ENCODE assay signal across 16 cellular contexts in the genomic region with DNA sequence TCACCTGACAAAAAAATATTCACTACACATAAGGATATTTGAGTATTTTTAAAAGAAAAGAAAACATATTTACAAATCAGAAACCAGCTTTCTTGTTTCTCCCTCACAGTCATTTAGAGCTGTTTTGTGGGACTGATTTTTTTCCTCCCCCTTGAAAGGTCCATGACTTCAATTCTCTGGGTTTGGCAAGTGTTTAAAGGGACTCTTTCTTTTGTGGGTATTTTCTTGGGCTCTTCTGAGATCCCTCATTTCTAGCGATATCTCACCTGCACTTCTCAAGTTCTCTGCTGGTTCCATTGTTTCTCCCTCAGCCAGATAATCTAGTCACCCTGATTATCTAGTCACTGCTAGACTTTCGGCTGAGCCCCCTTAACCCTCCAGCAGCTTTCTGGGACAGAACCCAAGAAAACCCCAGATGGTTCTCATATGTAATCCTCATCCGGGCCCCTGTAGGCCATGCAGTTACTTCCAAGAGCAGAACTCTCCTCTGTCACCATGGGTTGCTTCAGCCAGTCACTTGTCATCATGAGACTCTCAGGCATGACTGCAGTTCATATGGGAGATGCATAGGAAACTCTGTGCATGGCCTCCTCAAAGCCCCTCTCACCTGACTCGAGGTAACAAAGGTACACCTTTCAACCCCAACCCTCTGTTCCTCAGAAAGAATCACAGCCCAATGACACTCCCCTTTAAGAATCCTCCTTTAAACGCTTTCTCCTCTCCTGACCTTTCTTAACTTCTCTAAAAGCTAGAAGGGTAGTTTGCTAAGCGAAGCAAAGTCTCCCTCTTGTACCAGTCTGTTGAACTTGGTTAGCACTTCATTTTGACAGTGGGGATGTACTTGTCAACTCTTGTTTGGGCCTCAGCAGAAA. TPM values are rescaled to one million over a fixed set of nuclear protein-coding genes. Genes with fewer than 3 reads are reported as not detected.
DNase-seq lines count a peak whose midpoint lies in the region; ATAC-seq and TF ChIP-seq lines count a peak whose summit lies in the region.
"Had no signal": no experiment of that assay in that cellular context is flagged by ENCODE, and none has a peak within 500 bp of the region (broad histone marks: within the 10 kb centered on the region; RNA-seq: fewer than 3 reads in every experiment).

No MANE protein-coding gene starts in this region.

- no peaks in the 10 kb centered on the region for H3K36me3 ChIP-seq in spleen
- H3K36me3 ChIP-seq: suprapubic skin had no signal

- POLR2A ChIA-PET in activated CD4-positive, alpha-beta T cell treated with anti-CD3 and anti-CD28 coated beads for 36 hours (lab: Charles Lee) = no interaction called here

- peaks cover 0 to 30% (median 8%) of the 10 kb centered on the region in 6 donors for H3K4me1 ChIP-seq in spleen
- H3K4me1 ChIP-seq: suprapubic skin had no signal

- peaks cover 1% of the 10 kb centered on the region for H3K9me3 Mint-ChIP-seq in activated CD4-positive, alpha-beta T cell treated with anti-CD3 and anti-CD28 coated beads for 36 hours (ENCODE audit: low read depth)
- H3K9me3 Mint-ChIP-seq in activated naive CD8-positive, alpha-beta T cell treated with anti-CD3 and anti-CD28 coated beads for 36 hours = peaks cover 9% of the 10 kb centered on the region

- H3K27ac ChIP-seq in HL-60 (replicated peaks) (peak overlapping the region; percentile 65; the same call in 1 of the 2 replicates), spleen (peak overlapping the region in 6 of 8 donors; percentile 16 to 63 (median 53))
- H3K27ac ChIP-seq: suprapubic skin had no signal

- H3K4me1 Mint-ChIP-seq in activated CD4-positive, alpha-beta T cell treated with anti-CD3 and anti-CD28 coated beads for 36 hours = peaks cover 20% of the 10 kb centered on the region
- peaks cover 18% of the 10 kb centered on the region for H3K4me1 Mint-ChIP-seq in activated naive CD8-positive, alpha-beta T cell treated with anti-CD3 and anti-CD28 coated beads for 36 hours
- H3K4me1 Mint-ChIP-seq: nephron progenitor cell had no signal

- CTCF ChIA-PET in activated CD4-positive, alpha-beta T cell treated with anti-CD3 and anti-CD28 coated beads for 36 hours (lab: Charles Lee) = interaction anchor here (0.6 to 1.4 kb wide), 5 partner anchors 9 to 316 kb away, joined by 3 read pairs; no protein-coding TSS in a partner anchor

- no peaks in the 10 kb centered on the region for H3K27me3 Mint-ChIP-seq in activated CD4-positive, alpha-beta T cell treated with anti-CD3 and anti-CD28 coated beads for 36 hours
- H3K27me3 Mint-ChIP-seq in activated naive CD8-positive, alpha-beta T cell treated with anti-CD3 and anti-CD28 coated beads for 36 hours = no peaks in the 10 kb centered on the region

- H3K4me3 Mint-ChIP-seq in activated CD4-positive, alpha-beta T cell treated with anti-CD3 and anti-CD28 coated beads for 36 hours = no peak overlapping the region
- no peak overlapping the region for H3K4me3 Mint-ChIP-seq in activated naive CD8-positive, alpha-beta T cell treated with anti-CD3 and anti-CD28 coated beads for 36 hours
- H3K4me3 Mint-ChIP-seq: nephron progenitor cell had no signal

- peak overlapping the region; percentile 62 for H3K27ac Mint-ChIP-seq in activated CD4-positive, alpha-beta T cell treated with anti-CD3 and anti-CD28 coated beads for 36 hours
- peak overlapping the region; percentile 30 for H3K27ac Mint-ChIP-seq in activated naive CD8-positive, alpha-beta T cell treated with anti-CD3 and anti-CD28 coated beads for 36 hours
- H3K27ac Mint-ChIP-seq: nephron progenitor cell had no signal

- TF ChIP-seq CTCF in HL-60 (IDR thresholded peaks at IDR 0.05; ENCODE audit: insufficient read depth, low read length) = no peak
- TF ChIP-seq CTCF in spleen (IDR thresholded peaks at IDR 0.05 in 8 of 11, conservative IDR thresholded peaks at IDR 0.05 in 3 of 11) = no peak

- intact Hi-C loops in activated CD4-positive, alpha-beta T cell treated with anti-CD3 and anti-CD28 coated beads for 36 hours (cut with DNase I, micrococcal nuclease) = loop anchor here in 1 of 2 experiments (5.0 kb wide), 1 partner anchor 37 kb away; a partner anchor contains a TSS
- intact Hi-C loops in spleen (cut with DNase I; ENCODE audit: low total_unique reads) = no loop called here

- H3K4me3 ChIP-seq in HL-60 (replicated peaks; ENCODE audit: insufficient read depth, low read length) (no peak overlapping the region), spleen (no peak overlapping the region)
- H3K4me3 ChIP-seq: suprapubic skin had no signal

- DNase-seq in activated CD4-positive, alpha-beta T cell treated with anti-CD3 and anti-CD28 coated beads for 36 hours = no peak
- no peak for DNase-seq in activated CD4-positive, alpha-beta T cell treated with anti-CD3 and anti-CD28 coated beads, Interleukin-2, amount 50 U/mL, for 4 hours
- peak in 1 of 2 experiments; percentile 4 for DNase-seq in HL-60 (ENCODE audit: low read depth in 1 of 2, low spot score in 1 of 2)
- no peak for DNase-seq in activated naive CD8-positive, alpha-beta T cell treated with anti-CD3 and anti-CD28 coated beads for 36 hours
- DNase-seq in spleen = no peak
- no peak for DNase-seq in DMS153 (lab: John Stamatoyannopoulos, UW)
- DNase-seq in stimulated activated CD4-positive, alpha-beta T cell treated with anti-CD3 and anti-CD28 coated beads, Interleukin-4, amount 100 ng/mL, for 4 hours = no peak
- DNase-seq in dermis blood vessel endothelial cell = no peak
- DNase-seq: caudate nucleus, COR-L47, left ventricle myocardium superior, NCI-H2081, NCI-H526, nephron progenitor cell, T-helper 9 cell had no signal

- no peaks in the 10 kb centered on the region for H3K27me3 ChIP-seq in HL-60 (ENCODE audit: insufficient read depth, poor library complexity, severe bottlenecking)
- no peaks in the 10 kb centered on the region for H3K27me3 ChIP-seq in spleen (replicated peaks in 1 of 7)
- H3K27me3 ChIP-seq: suprapubic skin had no signal

- H3K9me3 ChIP-seq in spleen = peaks cover 0 to 4% (median under 1%) of the 10 kb centered on the region in 8 donors

- TF ChIP-seq POLR2A in spleen (IDR thresholded peaks at IDR 0.05) = no peak

- peak; percentile 37 for ATAC-seq in activated CD4-positive, alpha-beta T cell treated with anti-CD3 and anti-CD28 coated beads for 36 hours
- ATAC-seq: left ventricle myocardium superior had no signal

- WGBS in spleen, 5 donors = 72 to 84% (median 77%) methylated on average over 5 to 6 of the region's 6 CpGs

- H3K36me3 Mint-ChIP-seq in activated CD4-positive, alpha-beta T cell treated with anti-CD3 and anti-CD28 coated beads for 36 hours (ENCODE audit: low read depth) = no peaks in the 10 kb centered on the region
- peaks cover under 1% of the 10 kb centered on the region for H3K36me3 Mint-ChIP-seq in activated naive CD8-positive, alpha-beta T cell treated with anti-CD3 and anti-CD28 coated beads for 36 hours

RNA-seq across cellular contexts. Expression of a gene that starts 36.7 kb away (rescaled TPM):
- 10 to 100 TPM; 27.7 to 33.6 TPM for total RNA-seq in activated CD4-positive, alpha-beta T cell treated with anti-CD3 and anti-CD28 coated beads for 36 hours
- 10 to 100 TPM; 71.9 to 74.8 TPM for total RNA-seq in activated naive CD8-positive, alpha-beta T cell treated with anti-CD3 and anti-CD28 coated beads for 36 hours
- total RNA-seq in spleen (100 to 1,000 TPM; 136 to 207 (median 156) TPM), dermis blood vessel endothelial cell (0.60 and 1.0 TPM in 2 replicates)
- polyA plus RNA-seq in spleen = 10 to 100 TPM; 13.3 to 17.8 (median 17.3) TPM

Comparison
In these comparisons a context has a peak if more than half of its experiments do, and no peak if none do; other contexts are left out.
1. RNA of a gene that starts 36.7 kb away (total RNA-seq): 136 to 207 TPM in spleen, 71.9 to 74.8 TPM in activated naive CD8-positive, alpha-beta T cell treated with anti-CD3 and anti-CD28 coated beads for 36 hours and 27.7 to 33.6 TPM in activated CD4-positive, alpha-beta T cell treated with anti-CD3 and anti-CD28 coated beads for 36 hours; 0.60 to 1.0 TPM in dermis blood vessel endothelial cell; every median in the first group is over 10 times any median in the second.